8 cellular contexts compared by ENCODE assay signal in genomic region chr16:71311553-71312158, GRCh38. TPM values are rescaled to one million over a fixed set of nuclear protein-coding genes. Genes with fewer than 3 reads are reported as not detected.
DNase-seq lines count a peak whose midpoint lies in the region; ATAC-seq and TF ChIP-seq lines count a peak whose summit lies in the region.

No MANE protein-coding gene starts in this region.

- intact Hi-C loops in activated CD4-positive, alpha-beta memory T cell treated with anti-CD3 and anti-CD28 coated beads for 36 hours (cut with micrococcal nuclease), result no loop called here

- no peaks in the 10 kb centered on the region for H3K36me3 Mint-ChIP-seq in activated CD4-positive, alpha-beta memory T cell treated with anti-CD3 and anti-CD28 coated beads for 36 hours
- H3K36me3 Mint-ChIP-seq in activated CD4-positive, alpha-beta memory T cell treated with anti-CD3 and anti-CD28 coated beads, Interleukin-2, amount 10 ng/mL, durations not matched to agents 7 days and 5 days (ENCODE audit: low read depth), result no peaks in the 10 kb centered on the region

- POLR2A ChIA-PET in activated CD4-positive, alpha-beta memory T cell treated with anti-CD3 and anti-CD28 coated beads for 36 hours (lab: Charles Lee), result no interaction called here
- POLR2A ChIA-PET in activated CD4-positive, alpha-beta memory T cell treated with anti-CD3 and anti-CD28 coated beads, Interleukin-2, amount 10 ng/mL, durations not matched to agents 7 days and 5 days (lab: Charles Lee), result interaction anchor here (1.0 kb wide), 1 partner anchor 45 kb away, joined by 3 read pairs; no protein-coding TSS in a partner anchor

- H3K27ac ChIP-seq in Karpas-422 (ENCODE audit: low read length) (no peak overlapping the region), hepatocyte (no peak overlapping the region)

- WGBS in hepatocyte (ENCODE audit: low lambda C conversion rate, missing lambda C conversion rate), result 31% methylated on average over 7 of the region's 7 CpGs

- H3K4me1 ChIP-seq in Karpas-422 (ENCODE audit: low read length) (peaks cover 6% of the 10 kb centered on the region), hepatocyte (ENCODE audit: insufficient read depth) (no peaks in the 10 kb centered on the region)

- H3K9me3 ChIP-seq in Karpas-422 (ENCODE audit: low read length), result no peaks in the 10 kb centered on the region
- no peaks in the 10 kb centered on the region for H3K9me3 ChIP-seq in hepatocyte (ENCODE audit: low read depth)

- peak; percentile 25 for DNase-seq in activated CD4-positive, alpha-beta memory T cell treated with anti-CD3 and anti-CD28 coated beads for 36 hours
- no peak for DNase-seq in activated CD4-positive, alpha-beta memory T cell treated with anti-CD3 and anti-CD28 coated beads, Interleukin-2, amount 10 ng/mL, durations not matched to agents 7 days and 5 days
- DNase-seq in Karpas-422, result peak; percentile 71
- peak; percentile 5 to 21 for DNase-seq in activated CD4-positive, alpha-beta T cell treated with anti-CD3 and anti-CD28 coated beads, Interleukin-2, amount 50 U/mL, for 48 hours
- peak; percentile 64 for DNase-seq in hepatocyte (ENCODE audit: low spot score)
- DNase-seq in superior temporal gyrus (ENCODE audit: extremely low spot score), result peak; percentile 69
- no peak for DNase-seq in EL

- H2AFZ ChIP-seq in Karpas-422 (ENCODE audit: low read length) (no peak overlapping the region), hepatocyte (no peak overlapping the region)

- H3K4me1 Mint-ChIP-seq in activated CD4-positive, alpha-beta memory T cell treated with anti-CD3 and anti-CD28 coated beads for 36 hours (ENCODE audit: low read depth), result no peaks in the 10 kb centered on the region
- H3K4me1 Mint-ChIP-seq in activated CD4-positive, alpha-beta memory T cell treated with anti-CD3 and anti-CD28 coated beads, Interleukin-2, amount 10 ng/mL, durations not matched to agents 7 days and 5 days, result no peaks in the 10 kb centered on the region

- CTCF ChIA-PET in activated CD4-positive, alpha-beta memory T cell treated with anti-CD3 and anti-CD28 coated beads for 36 hours (lab: Charles Lee), result interaction anchor here (0.6 to 2.6 kb wide), 33 partner anchors 8 to 540 kb away, joined by 3 to 24 read pairs (median 4); partner anchors contain the start of gene CMTR2
- CTCF ChIA-PET in activated CD4-positive, alpha-beta memory T cell treated with anti-CD3 and anti-CD28 coated beads, Interleukin-2, amount 10 ng/mL, durations not matched to agents 7 days and 5 days (lab: Charles Lee), result interaction anchor here (0.6 to 1.5 kb wide), 22 partner anchors 8 to 508 kb away, joined by 3 to 7 read pairs (median 4); partner anchors contain the start of genes CALB2 and CMTR2

- peaks cover 32% of the 10 kb centered on the region for H3K27me3 Mint-ChIP-seq in activated CD4-positive, alpha-beta memory T cell treated with anti-CD3 and anti-CD28 coated beads for 36 hours
- H3K27me3 Mint-ChIP-seq in activated CD4-positive, alpha-beta memory T cell treated with anti-CD3 and anti-CD28 coated beads, Interleukin-2, amount 10 ng/mL, durations not matched to agents 7 days and 5 days, result peaks cover 27% of the 10 kb centered on the region

- H3K9me3 Mint-ChIP-seq in activated CD4-positive, alpha-beta memory T cell treated with anti-CD3 and anti-CD28 coated beads for 36 hours, result no peaks in the 10 kb centered on the region
- H3K9me3 Mint-ChIP-seq in activated CD4-positive, alpha-beta memory T cell treated with anti-CD3 and anti-CD28 coated beads, Interleukin-2, amount 10 ng/mL, durations not matched to agents 7 days and 5 days, result no peaks in the 10 kb centered on the region

- no peak overlapping the region for H3K27ac Mint-ChIP-seq in activated CD4-positive, alpha-beta memory T cell treated with anti-CD3 and anti-CD28 coated beads for 36 hours
- H3K27ac Mint-ChIP-seq in activated CD4-positive, alpha-beta memory T cell treated with anti-CD3 and anti-CD28 coated beads, Interleukin-2, amount 10 ng/mL, durations not matched to agents 7 days and 5 days, result no peak overlapping the region

- H3K36me3 ChIP-seq in Karpas-422 (ENCODE audit: insufficient read depth, low read length), result no peaks in the 10 kb centered on the region
- no peaks in the 10 kb centered on the region for H3K36me3 ChIP-seq in hepatocyte (replicated peaks; ENCODE audit: insufficient read depth, low read depth)

- H3K4me3 ChIP-seq in Karpas-422 (ENCODE audit: low read length) (no peak overlapping the region), hepatocyte (no peak overlapping the region)

- no peak for ATAC-seq in GM21723 (IDR thresholded peaks at IDR 0.05; ENCODE audit: unreplicated experiment)

- no peaks in the 10 kb centered on the region for H3K27me3 ChIP-seq in Karpas-422 (ENCODE audit: low read length)
- H3K27me3 ChIP-seq in hepatocyte, result peaks cover 18% of the 10 kb centered on the region

- H3K9me2 ChIP-seq in Karpas-422 (replicated peaks; ENCODE audit: insufficient read depth, low read length), result no peaks in the 10 kb centered on the region
- no peaks in the 10 kb centered on the region for H3K9me2 ChIP-seq in hepatocyte (replicated peaks; ENCODE audit: insufficient read depth)

- TF ChIP-seq CTCF in hepatocyte (IDR thresholded peaks at IDR 0.05; ENCODE audit: poor library complexity), result peak; percentile 86

- no peaks in the 10 kb centered on the region for H3K79me2 ChIP-seq in Karpas-422 (ENCODE audit: low read length)
- H3K79me2 ChIP-seq in hepatocyte, result no peaks in the 10 kb centered on the region

- no peak overlapping the region for H3K4me3 Mint-ChIP-seq in activated CD4-positive, alpha-beta memory T cell treated with anti-CD3 and anti-CD28 coated beads for 36 hours
- no peak overlapping the region for H3K4me3 Mint-ChIP-seq in activated CD4-positive, alpha-beta memory T cell treated with anti-CD3 and anti-CD28 coated beads, Interleukin-2, amount 10 ng/mL, durations not matched to agents 7 days and 5 days

- H4K20me1 ChIP-seq in Karpas-422 (ENCODE audit: insufficient read depth, low read depth, low read length), result no peaks in the 10 kb centered on the region; the same call in 1 of the 2 replicates
- H4K20me1 ChIP-seq in hepatocyte (ENCODE audit: insufficient read depth, poor library complexity, severe bottlenecking), result no peaks in the 10 kb centered on the region

- H3K9ac ChIP-seq in Karpas-422 (ENCODE audit: low read length), result no peak overlapping the region

- no peak overlapping the region for H3K4me2 ChIP-seq in Karpas-422 (ENCODE audit: low read depth, low read length, poor library complexity, severe bottlenecking)
- H3K4me2 ChIP-seq in hepatocyte, result no peak overlapping the region

RNA-seq across cellular contexts. Expression of gene CMTR2, which starts 22.5 kb away (rescaled TPM):
- total RNA-seq in activated CD4-positive, alpha-beta memory T cell treated with anti-CD3 and anti-CD28 coated beads for 36 hours, result 10 to 100 TPM; 18.1 to 19.8 TPM
- 10 to 100 TPM; 20.1 to 21.5 TPM for total RNA-seq in activated CD4-positive, alpha-beta memory T cell treated with anti-CD3 and anti-CD28 coated beads, Interleukin-2, amount 10 ng/mL, durations not matched to agents 7 days and 5 days
- total RNA-seq in Karpas-422 (2014; rRNA removed; shearing (Covaris generic); ENCODE audit: low replicate concordance), result 14.6 and 44.5 TPM in 2 replicates
- total RNA-seq in hepatocyte, result 40.9 and 43.2 TPM in 2 replicates
- 9.4 and 11.4 TPM in 2 replicates for polyA plus RNA-seq in hepatocyte

RNA-seq across cellular contexts. Expression of gene CALB2, which starts 46.9 kb away (rescaled TPM):
- not detected for total RNA-seq in activated CD4-positive, alpha-beta memory T cell treated with anti-CD3 and anti-CD28 coated beads for 36 hours
- not detected for total RNA-seq in activated CD4-positive, alpha-beta memory T cell treated with anti-CD3 and anti-CD28 coated beads, Interleukin-2, amount 10 ng/mL, durations not matched to agents 7 days and 5 days
- not detected in 2 replicates for total RNA-seq in Karpas-422 (2014; rRNA removed; shearing (Covaris generic); ENCODE audit: low replicate concordance)
- 1.8 and 2.3 TPM in 2 replicates for total RNA-seq in hepatocyte
- polyA plus RNA-seq in hepatocyte, result 6.5 and 12.4 TPM in 2 replicates

Comparison
In these comparisons a context has a peak if more than half of its experiments do, and no peak if none do; other contexts are left out.
1. DNase-seq: peak in activated CD4-positive, alpha-beta memory T cell treated with anti-CD3 and anti-CD28 coated beads for 36 hours (single experiment), Karpas-422 (single experiment), activated CD4-positive, alpha-beta T cell treated with anti-CD3 and anti-CD28 coated beads, Interleukin-2, amount 50 U/mL, for 48 hours (2 of 2), hepatocyte (single experiment) and superior temporal gyrus (single experiment); none in activated CD4-positive, alpha-beta memory T cell treated with anti-CD3 and anti-CD28 coated beads, Interleukin-2, amount 10 ng/mL, durations not matched to agents 7 days and 5 days (single experiment) and EL (single experiment).